ENCODE assay signal across 1 cellular context in genomic region chr1:155911156-155912055, GRCh38.
TF ChIP-seq lines count a peak whose summit lies in the region.

RIT1 (minus strand) TSS chr1:155911349; CDS start chr1:155910761, 588 bp downstream.

TF ChIP-seq in HepG2, 621 proteins besides CTCF, POLR2A, EP300 and RAD21 (continued from another document and continues in another):
- TF ChIP-seq SRSF1 (optimal IDR thresholded peaks at IDR 0.05; ENCODE audit: low read depth, low read length) (peak; percentile 28), ZNF552 (CRISPR knock-in tag; IDR thresholded peaks at IDR 0.05; ENCODE audit: borderline replicate concordance) (no peak), TGIF2 (CRISPR knock-in tag; IDR thresholded peaks at IDR 0.05) (0 out of 2 replicates have a peak, but pooled peaks have one; percentile 18), ATF7 (IDR thresholded peaks at IDR 0.05) (no peak), ATF7 (CRISPR knock-in tag; IDR thresholded peaks at IDR 0.05) (no peak), ZNF501 (CRISPR knock-in tag; IDR thresholded peaks at IDR 0.05) (peak; percentile 59; the same call in 1 of the 2 replicates), HDAC1 (CRISPR knock-in tag; IDR thresholded peaks at IDR 0.05) (peak; percentile 42; the same call in 1 of the 2 replicates), ZNF543 (CRISPR knock-in tag; IDR thresholded peaks at IDR 0.05) (no peak), POLR2AphosphoS5 (IDR thresholded peaks at IDR 0.05; ENCODE audit: low read depth, low read length) (peak; percentile 74), MED8 (CRISPR knock-in tag; IDR thresholded peaks at IDR 0.05; ENCODE audit: insufficient replicate concordance) (no peak), SIX4 (CRISPR knock-in tag; IDR thresholded peaks at IDR 0.05) (no peak), ZNF446 (CRISPR knock-in tag; IDR thresholded peaks at IDR 0.05) (no peak), BATF2 (CRISPR knock-in tag; IDR thresholded peaks at IDR 0.05) (no peak), AKAP8 (CRISPR knock-in tag; IDR thresholded peaks at IDR 0.05) (no peak), ESRRA (CRISPR knock-in tag; IDR thresholded peaks at IDR 0.05; ENCODE audit: low read depth) (no peak), GATAD1 (CRISPR knock-in tag; IDR thresholded peaks at IDR 0.05) (peak; percentile 39; the same call in 1 of the 2 replicates), FOXO1 (CRISPR knock-in tag; IDR thresholded peaks at IDR 0.05) (0 out of 2 replicates have a peak, but pooled peaks have one; percentile 36), ZNF10 (CRISPR knock-in tag; IDR thresholded peaks at IDR 0.05; ENCODE audit: borderline replicate concordance, low read depth) (no peak), MBD4 (IDR thresholded peaks at IDR 0.05; ENCODE audit: borderline replicate concordance, low read length) (peak; percentile 50; the same call in 1 of the 2 replicates), ZKSCAN8 (CRISPR knock-in tag; IDR thresholded peaks at IDR 0.05; ENCODE audit: borderline replicate concordance) (no peak), KAT7 (CRISPR knock-in tag; IDR thresholded peaks at IDR 0.05; ENCODE audit: borderline replicate concordance) (no peak), GATAD2A (CRISPR knock-in tag; IDR thresholded peaks at IDR 0.05) (peak; percentile 33; the same call in 1 of the 2 replicates), ZNF468 (CRISPR knock-in tag; IDR thresholded peaks at IDR 0.05) (no peak), ZKSCAN5 (CRISPR knock-in tag; IDR thresholded peaks at IDR 0.05) (no peak), ZBTB21 (CRISPR knock-in tag; IDR thresholded peaks at IDR 0.05) (no peak), MEIS1 (CRISPR knock-in tag; IDR thresholded peaks at IDR 0.05; ENCODE audit: borderline replicate concordance) (peak; percentile 81; the same call in 1 of the 2 replicates), ZNF432 (CRISPR knock-in tag; IDR thresholded peaks at IDR 0.05; ENCODE audit: borderline replicate concordance) (no peak), JDP2 (CRISPR knock-in tag; IDR thresholded peaks at IDR 0.05; ENCODE audit: borderline replicate concordance) (no peak), ZNF3 (CRISPR knock-in tag; IDR thresholded peaks at IDR 0.05) (no peak), SMAD3 (CRISPR knock-in tag; IDR thresholded peaks at IDR 0.05) (0 out of 2 replicates have a peak, but pooled peaks have one; percentile 22), ZNF598 (CRISPR knock-in tag; IDR thresholded peaks at IDR 0.05; ENCODE audit: borderline replicate concordance) (no peak), CENPX (CRISPR knock-in tag; IDR thresholded peaks at IDR 0.05) (no peak), MAFG (CRISPR knock-in tag; IDR thresholded peaks at IDR 0.05) (no peak), FIP1L1 (IDR thresholded peaks at IDR 0.05; ENCODE audit: borderline replicate concordance, insufficient read depth, low read depth, low read length) (no peak), KDM5A (IDR thresholded peaks at IDR 0.05; ENCODE audit: borderline replicate concordance, low read length) (no peak), PLRG1 (conservative IDR thresholded peaks at IDR 0.05) (no peak), ASH2L (IDR thresholded peaks at IDR 0.05; ENCODE audit: insufficient read length, low read depth, low read length) (no peak), ZZZ3 (CRISPR knock-in tag; IDR thresholded peaks at IDR 0.05; ENCODE audit: borderline replicate concordance) (no peak), ZNF530 (CRISPR knock-in tag; IDR thresholded peaks at IDR 0.05; ENCODE audit: low read depth) (no peak), ARNTL (CRISPR knock-in tag; IDR thresholded peaks at IDR 0.05) (peak; percentile 50; the same call in 1 of the 2 replicates), RAD51 (IDR thresholded peaks at IDR 0.05; ENCODE audit: borderline replicate concordance) (no peak), FOXA1 (IDR thresholded peaks at IDR 0.05) (no peak), FOXA1 (CRISPR knock-in tag; IDR thresholded peaks at IDR 0.05) (no peak), PAX8 (CRISPR knock-in tag; IDR thresholded peaks at IDR 0.05; ENCODE audit: borderline replicate concordance) (no peak), SAFB2 (CRISPR knock-in tag; IDR thresholded peaks at IDR 0.05; ENCODE audit: borderline replicate concordance, low read depth) (no peak), RERE (CRISPR knock-in tag; IDR thresholded peaks at IDR 0.05; ENCODE audit: low read depth) (no peak)
- TF ChIP-seq, protein P1, sequence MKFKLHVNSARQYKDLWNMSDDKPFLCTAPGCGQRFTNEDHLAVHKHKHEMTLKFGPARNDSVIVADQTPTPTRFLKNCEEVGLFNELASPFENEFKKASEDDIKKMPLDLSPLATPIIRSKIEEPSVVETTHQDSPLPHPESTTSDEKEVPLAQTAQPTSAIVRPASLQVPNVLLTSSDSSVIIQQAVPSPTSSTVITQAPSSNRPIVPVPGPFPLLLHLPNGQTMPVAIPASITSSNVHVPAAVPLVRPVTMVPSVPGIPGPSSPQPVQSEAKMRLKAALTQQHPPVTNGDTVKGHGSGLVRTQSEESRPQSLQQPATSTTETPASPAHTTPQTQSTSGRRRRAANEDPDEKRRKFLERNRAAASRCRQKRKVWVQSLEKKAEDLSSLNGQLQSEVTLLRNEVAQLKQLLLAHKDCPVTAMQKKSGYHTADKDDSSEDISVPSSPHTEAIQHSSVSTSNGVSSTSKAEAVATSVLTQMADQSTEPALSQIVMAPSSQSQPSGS (CRISPR knock-in tag; IDR thresholded peaks at IDR 0.05) = no peak
- TF ChIP-seq, protein P2, sequence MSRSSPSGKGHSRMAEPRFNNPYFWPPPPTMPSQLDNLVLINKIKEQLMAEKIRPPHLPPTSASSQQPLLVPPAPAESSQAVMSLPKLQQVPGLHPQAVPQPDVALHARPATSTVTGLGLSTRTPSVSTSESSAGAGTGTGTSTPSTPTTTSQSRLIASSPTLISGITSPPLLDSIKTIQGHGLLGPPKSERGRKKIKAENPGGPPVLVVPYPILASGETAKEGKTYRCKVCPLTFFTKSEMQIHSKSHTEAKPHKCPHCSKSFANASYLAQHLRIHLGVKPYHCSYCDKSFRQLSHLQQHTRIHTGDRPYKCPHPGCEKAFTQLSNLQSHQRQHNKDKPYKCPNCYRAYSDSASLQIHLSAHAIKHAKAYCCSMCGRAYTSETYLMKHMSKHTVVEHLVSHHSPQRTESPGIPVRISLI (CRISPR knock-in tag; IDR thresholded peaks at IDR 0.05; ENCODE audit: borderline replicate concordance) = peak; percentile 58; the same call in 1 of the 2 replicates
- TF ChIP-seq, protein P3, sequence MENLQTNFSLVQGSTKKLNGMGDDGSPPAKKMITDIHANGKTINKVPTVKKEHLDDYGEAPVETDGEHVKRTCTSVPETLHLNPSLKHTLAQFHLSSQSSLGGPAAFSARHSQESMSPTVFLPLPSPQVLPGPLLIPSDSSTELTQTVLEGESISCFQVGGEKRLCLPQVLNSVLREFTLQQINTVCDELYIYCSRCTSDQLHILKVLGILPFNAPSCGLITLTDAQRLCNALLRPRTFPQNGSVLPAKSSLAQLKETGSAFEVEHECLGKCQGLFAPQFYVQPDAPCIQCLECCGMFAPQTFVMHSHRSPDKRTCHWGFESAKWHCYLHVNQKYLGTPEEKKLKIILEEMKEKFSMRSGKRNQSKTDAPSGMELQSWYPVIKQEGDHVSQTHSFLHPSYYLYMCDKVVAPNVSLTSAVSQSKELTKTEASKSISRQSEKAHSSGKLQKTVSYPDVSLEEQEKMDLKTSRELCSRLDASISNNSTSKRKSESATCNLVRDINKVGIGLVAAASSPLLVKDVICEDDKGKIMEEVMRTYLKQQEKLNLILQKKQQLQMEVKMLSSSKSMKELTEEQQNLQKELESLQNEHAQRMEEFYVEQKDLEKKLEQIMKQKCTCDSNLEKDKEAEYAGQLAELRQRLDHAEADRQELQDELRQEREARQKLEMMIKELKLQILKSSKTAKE (CRISPR knock-in tag; IDR thresholded peaks at IDR 0.05; ENCODE audit: borderline replicate concordance) = no peak
- TF ChIP-seq, protein P4, sequence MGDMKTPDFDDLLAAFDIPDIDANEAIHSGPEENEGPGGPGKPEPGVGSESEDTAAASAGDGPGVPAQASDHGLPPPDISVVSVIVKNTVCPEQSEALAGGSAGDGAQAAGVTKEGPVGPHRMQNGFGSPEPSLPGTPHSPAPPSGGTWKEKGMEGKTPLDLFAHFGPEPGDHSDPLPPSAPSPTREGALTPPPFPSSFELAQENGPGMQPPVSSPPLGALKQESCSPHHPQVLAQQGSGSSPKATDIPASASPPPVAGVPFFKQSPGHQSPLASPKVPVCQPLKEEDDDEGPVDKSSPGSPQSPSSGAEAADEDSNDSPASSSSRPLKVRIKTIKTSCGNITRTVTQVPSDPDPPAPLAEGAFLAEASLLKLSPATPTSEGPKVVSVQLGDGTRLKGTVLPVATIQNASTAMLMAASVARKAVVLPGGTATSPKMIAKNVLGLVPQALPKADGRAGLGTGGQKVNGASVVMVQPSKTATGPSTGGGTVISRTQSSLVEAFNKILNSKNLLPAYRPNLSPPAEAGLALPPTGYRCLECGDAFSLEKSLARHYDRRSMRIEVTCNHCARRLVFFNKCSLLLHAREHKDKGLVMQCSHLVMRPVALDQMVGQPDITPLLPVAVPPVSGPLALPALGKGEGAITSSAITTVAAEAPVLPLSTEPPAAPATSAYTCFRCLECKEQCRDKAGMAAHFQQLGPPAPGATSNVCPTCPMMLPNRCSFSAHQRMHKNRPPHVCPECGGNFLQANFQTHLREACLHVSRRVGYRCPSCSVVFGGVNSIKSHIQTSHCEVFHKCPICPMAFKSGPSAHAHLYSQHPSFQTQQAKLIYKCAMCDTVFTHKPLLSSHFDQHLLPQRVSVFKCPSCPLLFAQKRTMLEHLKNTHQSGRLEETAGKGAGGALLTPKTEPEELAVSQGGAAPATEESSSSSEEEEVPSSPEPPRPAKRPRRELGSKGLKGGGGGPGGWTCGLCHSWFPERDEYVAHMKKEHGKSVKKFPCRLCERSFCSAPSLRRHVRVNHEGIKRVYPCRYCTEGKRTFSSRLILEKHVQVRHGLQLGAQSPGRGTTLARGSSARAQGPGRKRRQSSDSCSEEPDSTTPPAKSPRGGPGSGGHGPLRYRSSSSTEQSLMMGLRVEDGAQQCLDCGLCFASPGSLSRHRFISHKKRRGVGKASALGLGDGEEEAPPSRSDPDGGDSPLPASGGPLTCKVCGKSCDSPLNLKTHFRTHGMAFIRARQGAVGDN (CRISPR knock-in tag; IDR thresholded peaks at IDR 0.05) = peak; percentile 71
- TF ChIP-seq, protein P5, sequence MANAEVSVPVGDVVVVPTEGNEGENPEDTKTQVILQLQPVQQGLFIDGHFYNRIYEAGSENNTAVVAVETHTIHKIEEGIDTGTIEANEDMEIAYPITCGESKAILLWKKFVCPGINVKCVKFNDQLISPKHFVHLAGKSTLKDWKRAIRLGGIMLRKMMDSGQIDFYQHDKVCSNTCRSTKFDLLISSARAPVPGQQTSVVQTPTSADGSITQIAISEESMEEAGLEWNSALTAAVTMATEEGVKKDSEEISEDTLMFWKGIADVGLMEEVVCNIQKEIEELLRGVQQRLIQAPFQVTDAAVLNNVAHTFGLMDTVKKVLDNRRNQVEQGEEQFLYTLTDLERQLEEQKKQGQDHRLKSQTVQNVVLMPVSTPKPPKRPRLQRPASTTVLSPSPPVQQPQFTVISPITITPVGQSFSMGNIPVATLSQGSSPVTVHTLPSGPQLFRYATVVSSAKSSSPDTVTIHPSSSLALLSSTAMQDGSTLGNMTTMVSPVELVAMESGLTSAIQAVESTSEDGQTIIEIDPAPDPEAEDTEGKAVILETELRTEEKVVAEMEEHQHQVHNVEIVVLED (CRISPR knock-in tag; IDR thresholded peaks at IDR 0.05; ENCODE audit: borderline replicate concordance) = peak; percentile 36; the same call in 1 of the 2 replicates
- TF ChIP-seq, protein P6, sequence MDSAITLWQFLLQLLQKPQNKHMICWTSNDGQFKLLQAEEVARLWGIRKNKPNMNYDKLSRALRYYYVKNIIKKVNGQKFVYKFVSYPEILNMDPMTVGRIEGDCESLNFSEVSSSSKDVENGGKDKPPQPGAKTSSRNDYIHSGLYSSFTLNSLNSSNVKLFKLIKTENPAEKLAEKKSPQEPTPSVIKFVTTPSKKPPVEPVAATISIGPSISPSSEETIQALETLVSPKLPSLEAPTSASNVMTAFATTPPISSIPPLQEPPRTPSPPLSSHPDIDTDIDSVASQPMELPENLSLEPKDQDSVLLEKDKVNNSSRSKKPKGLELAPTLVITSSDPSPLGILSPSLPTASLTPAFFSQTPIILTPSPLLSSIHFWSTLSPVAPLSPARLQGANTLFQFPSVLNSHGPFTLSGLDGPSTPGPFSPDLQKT (CRISPR knock-in tag; IDR thresholded peaks at IDR 0.05; ENCODE audit: borderline replicate concordance) = no peak
